9 cellular contexts compared by ENCODE assay signal in the genomic region with DNA sequence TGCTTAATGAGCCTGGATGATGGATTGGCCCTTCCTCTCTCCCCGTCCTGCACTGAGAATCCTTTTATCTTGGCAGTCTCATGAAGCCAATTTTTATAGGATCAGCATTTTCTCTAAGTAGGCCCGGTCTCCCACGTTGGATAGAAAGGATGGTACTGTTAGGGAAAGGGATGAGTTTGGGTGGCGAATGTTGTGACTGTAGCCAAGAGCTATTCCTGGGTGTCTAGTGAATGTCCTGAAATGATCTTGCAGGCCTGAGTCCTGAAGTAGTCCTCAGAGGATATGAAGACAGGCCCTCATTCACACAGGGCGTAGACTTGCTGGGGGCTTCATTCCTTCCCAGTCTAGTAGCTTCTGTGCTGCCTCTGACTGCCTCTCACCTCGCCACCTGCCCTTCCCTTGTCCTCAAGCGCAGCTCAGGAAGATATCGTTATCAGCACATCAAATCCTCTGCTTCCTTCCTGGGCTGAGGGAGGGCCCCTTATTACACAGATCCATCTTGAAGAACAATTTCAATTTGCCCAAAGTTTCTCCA. TPM values are rescaled to one million over a fixed set of nuclear protein-coding genes. Genes with fewer than 3 reads are reported as not detected.
A peak's percentile ranks its signal among the peaks of the same experiment; 100 is the strongest.
DNase-seq lines count a peak whose midpoint lies in the region; ATAC-seq and TF ChIP-seq lines count a peak whose summit lies in the region.
"Had no signal": no experiment of that assay in that cellular context is flagged by ENCODE, and none has a peak within 500 bp of the region (broad histone marks: within the 10 kb centered on the region; RNA-seq: fewer than 3 reads in every experiment).

No MANE protein-coding gene starts in this region.

- H3K9me3 ChIP-seq in BLaER1, result 0 out of 2 replicates have a peak, but pooled peaks cover 7% of the 10 kb centered on the region
- no peaks in the 10 kb centered on the region for H3K9me3 ChIP-seq in MM.1S (replicated peaks; ENCODE audit: insufficient read depth, low read length)

- DNase-seq in activated B cell treated with CpG ODN at 0.5 μM for 24 hours (no peak), Right ventricle myocardium inferior (ENCODE audit: missing footprints) (no peak), nephron progenitor cell (no peak), GM13976 (ENCODE audit: low spot score) (no peak), D341Med (ENCODE audit: low spot score) (no peak), MM.1S (no peak)
- DNase-seq: NCI-H1105 had no signal

- CTCF ChIA-PET in activated B cell treated with CpG ODN at 0.5 μM for 24 hours (lab: Charles Lee), result interaction anchor here (0.8 to 3.5 kb wide), 9 partner anchors 24 to 472 kb away, joined by 3 to 15 read pairs (median 6); no protein-coding TSS in a partner anchor

- H3K27ac Mint-ChIP-seq in activated B cell treated with CpG ODN at 0.5 μM for 24 hours (peak overlapping the region; percentile 94), nephron progenitor cell (no peak overlapping the region)

- H4K20me1 ChIP-seq in BLaER1, result peaks cover 48% of the 10 kb centered on the region
- no peaks in the 10 kb centered on the region for H4K20me1 ChIP-seq in MM.1S (ENCODE audit: insufficient read depth, low read length)

- H3K9ac ChIP-seq in BLaER1 (0 out of 2 replicates have a peak overlapping the region, but pooled peaks have one; percentile 15), MM.1S (ENCODE audit: low read length) (no peak overlapping the region)

- TF ChIP-seq CTCF in activated B cell treated with CpG ODN at 0.5 μM for 24 hours (IDR thresholded peaks at IDR 0.05) (no peak), nephron progenitor cell (IDR thresholded peaks at IDR 0.05) (no peak), GM13976 (IDR thresholded peaks at IDR 0.05; ENCODE audit: borderline replicate concordance, control extremely low read depth, extremely low read depth, insufficient read depth, missing control alignments) (no peak), MM.1S (IDR thresholded peaks at IDR 0.05; ENCODE audit: low read length) (no peak)

- no peaks in the 10 kb centered on the region for H3K27me3 ChIP-seq in BLaER1
- H3K27me3 ChIP-seq in MM.1S (replicated peaks; ENCODE audit: insufficient read depth, low read length), result no peaks in the 10 kb centered on the region

- intact Hi-C loops in activated B cell treated with CpG ODN at 0.5 μM for 24 hours (cut with micrococcal nuclease) (no loop called here), Right ventricle myocardium inferior (cut with DNase I) (no loop called here)

- in situ Hi-C loops in GM13976 (cut with MboI; ENCODE audit: low sequenced_read_pairs, unreplicated experiment), result no loop called here

- no peak overlapping the region for H2AFZ ChIP-seq in MM.1S (ENCODE audit: low read length)

- H3K27me3 Mint-ChIP-seq in activated B cell treated with CpG ODN at 0.5 μM for 24 hours, result no peaks in the 10 kb centered on the region
- H3K27me3 Mint-ChIP-seq in nephron progenitor cell (ENCODE audit: low read depth, poor library complexity), result no peaks in the 10 kb centered on the region

- no peaks in the 10 kb centered on the region for H3K9me2 ChIP-seq in MM.1S (replicated peaks; ENCODE audit: insufficient read depth, low read length)

- H3K4me3 Mint-ChIP-seq in activated B cell treated with CpG ODN at 0.5 μM for 24 hours, result no peak overlapping the region
- H3K4me3 Mint-ChIP-seq in nephron progenitor cell, result peak overlapping the region; percentile 6

- H3K9me3 Mint-ChIP-seq in activated B cell treated with CpG ODN at 0.5 μM for 24 hours (no peaks in the 10 kb centered on the region), nephron progenitor cell (no peaks in the 10 kb centered on the region)

- H3K36me3 Mint-ChIP-seq in activated B cell treated with CpG ODN at 0.5 μM for 24 hours (ENCODE audit: low read depth), result peaks cover 79% of the 10 kb centered on the region
- peaks cover 49% of the 10 kb centered on the region for H3K36me3 Mint-ChIP-seq in nephron progenitor cell (ENCODE audit: low read depth)

- H3F3A ChIP-seq in MM.1S (ENCODE audit: insufficient read depth, low read length), result no peaks in the 10 kb centered on the region

- H3K27ac ChIP-seq in BLaER1 (0 out of 2 replicates have a peak overlapping the region, but pooled peaks have one; percentile 6), MM.1S (ENCODE audit: low read length) (no peak overlapping the region)

- H3K4me3 ChIP-seq in BLaER1, result no peak overlapping the region
- no peak overlapping the region for H3K4me3 ChIP-seq in MM.1S (ENCODE audit: low read length)

- H3K4me2 ChIP-seq in BLaER1 (peak overlapping the region; percentile 47), MM.1S (ENCODE audit: low read depth, low read length) (no peak overlapping the region)

- H3K4me1 Mint-ChIP-seq in activated B cell treated with CpG ODN at 0.5 μM for 24 hours (peaks cover 89% of the 10 kb centered on the region), nephron progenitor cell (peaks cover 45% of the 10 kb centered on the region)

- H3K79me2 ChIP-seq in MM.1S (ENCODE audit: low read length), result no peaks in the 10 kb centered on the region

- H3K36me3 ChIP-seq in BLaER1 (peaks cover 87% of the 10 kb centered on the region), MM.1S (replicated peaks; ENCODE audit: insufficient read depth, low read length) (no peaks in the 10 kb centered on the region)

- no peak for ATAC-seq in activated B cell treated with CpG ODN at 0.5 μM for 24 hours (ENCODE audit: low read depth)
- peak; percentile 45 for ATAC-seq in Right ventricle myocardium inferior
- no peak for ATAC-seq in HG03442 (IDR thresholded peaks at IDR 0.05; ENCODE audit: unreplicated experiment)

- H3K4me1 ChIP-seq in BLaER1 (peaks cover 30% of the 10 kb centered on the region), MM.1S (ENCODE audit: low read length) (no peaks in the 10 kb centered on the region)

- POLR2A ChIA-PET in activated B cell treated with CpG ODN at 0.5 μM for 24 hours (lab: Charles Lee), result interaction anchor here (1.0 to 2.3 kb wide), 5 partner anchors 8 to 96 kb away, joined by 3 to 10 read pairs (median 4); no protein-coding TSS in a partner anchor

RNA-seq across cellular contexts. Expression of gene LBH, which starts 8.9 kb away (rescaled TPM):
- total RNA-seq in activated B cell treated with CpG ODN at 0.5 μM for 24 hours (120 and 131 TPM in 2 replicates), Right ventricle myocardium inferior (133 TPM)
